Comparison of ENCODE assay signal across 15 cellular contexts in the genomic region with DNA sequence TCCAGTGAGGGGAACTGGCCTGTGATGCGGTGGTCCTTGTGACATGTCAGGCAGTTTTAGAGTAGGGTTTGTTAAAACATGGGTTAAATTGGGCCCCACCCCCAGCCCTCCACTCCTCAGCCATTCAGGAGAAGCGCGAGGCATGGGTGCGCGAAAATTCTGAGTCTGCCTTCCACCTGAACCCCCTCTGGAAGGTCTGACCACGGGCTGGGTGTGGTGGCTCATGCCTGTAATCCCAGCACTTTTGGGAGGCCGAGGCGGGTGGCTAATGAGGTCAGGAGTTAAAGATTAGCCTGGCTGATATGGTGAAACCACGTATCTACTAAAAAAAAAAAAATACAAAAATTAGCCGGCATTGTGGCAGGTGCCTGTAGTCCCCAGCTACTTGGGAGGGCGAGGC. TPM values are rescaled to one million over a fixed set of nuclear protein-coding genes. Genes with fewer than 3 reads are reported as not detected.
DNase-seq lines count a peak whose midpoint lies in the region; ATAC-seq and TF ChIP-seq lines count a peak whose summit lies in the region.
"Had no signal": no experiment of that assay in that cellular context is flagged by ENCODE, and none has a peak within 500 bp of the region (broad histone marks: within the 10 kb centered on the region; RNA-seq: fewer than 3 reads in every experiment).

No MANE protein-coding gene starts in this region.

- H3K36me3 Mint-ChIP-seq in GM23338 (ENCODE audit: low read depth) = peaks cover 27% of the 10 kb centered on the region
- peaks cover 52% of the 10 kb centered on the region for H3K36me3 Mint-ChIP-seq in brain
- peaks cover 14% of the 10 kb centered on the region for H3K36me3 Mint-ChIP-seq in T-helper 2 cell treated with Interferon-gamma antibody and Interleukin-4, amounts not matched to agents 5 μg/mL and 100 μg/mL, for 36 hours (ENCODE audit: low read depth)
- H3K36me3 Mint-ChIP-seq: immature natural killer cell had no signal

- DNase-seq in GM23338 (ENCODE audit: low spot score) = no peak
- peak; percentile 45 for DNase-seq in kidney tubule cell (ENCODE audit: low spot score)
- no peak for DNase-seq in NCI-H2081 (lab: John Stamatoyannopoulos, UW)
- DNase-seq in activated CD4-positive, alpha-beta T cell treated with anti-CD3 and anti-CD28 coated beads, Interleukin-2, amount 50 U/mL, for 4 hours = no peak
- no peak for DNase-seq in hepatic stellate cell (ENCODE audit: low spot score)
- no peak for DNase-seq in T-helper 2 cell treated with Interferon-gamma antibody and Interleukin-4, amounts not matched to agents 5 μg/mL and 100 μg/mL, for 36 hours (ENCODE audit: low spot score)
- DNase-seq: activated CD4-positive, CD25-positive, alpha-beta regulatory T cell treated with anti-CD3 and anti-CD28 coated beads, Interleukin-2, amount 50 U/mL, for 72 hours; activated naive CD4-positive, alpha-beta T cell; CD8-positive, alpha-beta memory T cell; effector CD8-positive, alpha-beta T cell; immature natural killer cell; NCI-H526 had no signal

- H2AFZ ChIP-seq in GM23338 = no peak overlapping the region

- H3K27me3 ChIP-seq in GM23338 (ENCODE audit: insufficient read depth) = no peaks in the 10 kb centered on the region
- no peaks in the 10 kb centered on the region for H3K27me3 ChIP-seq in skeletal muscle satellite cell (ENCODE audit: control insufficient read depth, insufficient read depth, low read length)

- H3K4me2 ChIP-seq in GM23338 (peak overlapping the region; percentile 28; the same call in 1 of the 2 replicates), skeletal muscle satellite cell (ENCODE audit: low read length) (peak overlapping the region; percentile 50)

- peak overlapping the region; percentile 36 for H3K9ac ChIP-seq in skeletal muscle satellite cell (ENCODE audit: low read depth, low read length)

- H3K9me2 ChIP-seq in GM23338 (ENCODE audit: insufficient read depth) = no peaks in the 10 kb centered on the region

- peak overlapping the region; percentile 56; the same call in 1 of the 3 replicates for H3K4me3 Mint-ChIP-seq in GM23338
- peak overlapping the region in 1 of 5 experiments; percentile 56 for H3K4me3 Mint-ChIP-seq in brain
- H3K4me3 Mint-ChIP-seq in T-helper 2 cell treated with Interferon-gamma antibody and Interleukin-4, amounts not matched to agents 5 μg/mL and 100 μg/mL, for 36 hours = no peak overlapping the region
- H3K4me3 Mint-ChIP-seq: immature natural killer cell had no signal

- peak overlapping the region; percentile 97 for H3K27ac Mint-ChIP-seq in GM23338
- peak overlapping the region; percentile 50 to 94 (median 92) for H3K27ac Mint-ChIP-seq in brain
- no peak overlapping the region for H3K27ac Mint-ChIP-seq in T-helper 2 cell treated with Interferon-gamma antibody and Interleukin-4, amounts not matched to agents 5 μg/mL and 100 μg/mL, for 36 hours

- H3K9me3 Mint-ChIP-seq in GM23338 (peaks cover 7% of the 10 kb centered on the region; the same call in 2 of the 3 replicates), brain (peaks cover 0 to 19% (median 0%) of the 10 kb centered on the region in 5 experiments)
- H3K9me3 Mint-ChIP-seq in T-helper 2 cell treated with Interferon-gamma antibody and Interleukin-4, amounts not matched to agents 5 μg/mL and 100 μg/mL, for 36 hours = no peaks in the 10 kb centered on the region
- H3K9me3 Mint-ChIP-seq: CD8-positive, alpha-beta memory T cell; immature natural killer cell had no signal

- H3K36me3 ChIP-seq in GM23338 (ENCODE audit: insufficient read depth) (no peaks in the 10 kb centered on the region; the same call in 1 of the 2 replicates), skeletal muscle satellite cell (ENCODE audit: insufficient read depth, low read length) (peaks cover 18% of the 10 kb centered on the region)

- H3K4me1 Mint-ChIP-seq in GM23338 = peaks cover 51% of the 10 kb centered on the region
- H3K4me1 Mint-ChIP-seq in brain = peaks cover 43% of the 10 kb centered on the region
- H3K4me1 Mint-ChIP-seq in T-helper 2 cell treated with Interferon-gamma antibody and Interleukin-4, amounts not matched to agents 5 μg/mL and 100 μg/mL, for 36 hours (ENCODE audit: low read depth) = peaks cover 22% of the 10 kb centered on the region

- H3K4me3 ChIP-seq in GM23338 (peak overlapping the region; percentile 22; the same call in 1 of the 2 replicates), skeletal muscle satellite cell (ENCODE audit: low read length) (no peak overlapping the region)
- H3K4me3 ChIP-seq: psoas muscle had no signal

- peaks cover 69% of the 10 kb centered on the region for H3K79me2 ChIP-seq in GM23338 (replicated peaks; ENCODE audit: insufficient read depth)

- 0 out of 2 replicates have a peak, but pooled peaks cover 21% of the 10 kb centered on the region for H3F3A ChIP-seq in GM23338 (replicated peaks; ENCODE audit: low read depth)

- peak overlapping the region; percentile 97 for H3K27ac ChIP-seq in GM23338 (ENCODE audit: low read depth)

- no peak for ATAC-seq in GM23338

- H3K9me3 ChIP-seq in skeletal muscle satellite cell (replicated peaks; ENCODE audit: low read length) = no peaks in the 10 kb centered on the region
- H3K9me3 ChIP-seq: psoas muscle had no signal

- H3K4me1 ChIP-seq in GM23338 (ENCODE audit: insufficient read depth) = peaks cover 50% of the 10 kb centered on the region
- peaks cover 43% of the 10 kb centered on the region for H3K4me1 ChIP-seq in skeletal muscle satellite cell (ENCODE audit: control insufficient read depth, insufficient read depth, low read length)

- H4K20me1 ChIP-seq in GM23338 (replicated peaks; ENCODE audit: insufficient read depth) = peaks cover 2% of the 10 kb centered on the region

- TF ChIP-seq CTCF in GM23338 (conservative IDR thresholded peaks at IDR 0.05; ENCODE audit: low read depth in 2 of 2) (no peak), brain (conservative IDR thresholded peaks at IDR 0.05) (no peak)

- H3K27me3 Mint-ChIP-seq in GM23338 (ENCODE audit: insufficient read depth, low read depth, poor library complexity) (peaks cover 23% of the 10 kb centered on the region), brain (no peaks in the 10 kb centered on the region)
- H3K27me3 Mint-ChIP-seq in T-helper 2 cell treated with Interferon-gamma antibody and Interleukin-4, amounts not matched to agents 5 μg/mL and 100 μg/mL, for 36 hours (ENCODE audit: low read depth) = no peaks in the 10 kb centered on the region

TF ChIP-seq in GM23338, 12 proteins besides CTCF, POLR2A, EP300 and RAD21:
- TF ChIP-seq JUNB (IDR thresholded peaks at IDR 0.05; ENCODE audit: unreplicated experiment) (no peak), EZH2 (IDR thresholded peaks at IDR 0.05; ENCODE audit: low read depth, unreplicated experiment) (no peak), CREB1 (CRISPR knock-in tag; IDR thresholded peaks at IDR 0.05; ENCODE audit: low read depth) (no peak), ZNF331 (CRISPR knock-in tag; IDR thresholded peaks at IDR 0.05; ENCODE audit: low read depth) (no peak), ZNF114 (CRISPR knock-in tag; IDR thresholded peaks at IDR 0.05) (no peak), POLR2AphosphoS5 (IDR thresholded peaks at IDR 0.05; ENCODE audit: low read depth) (no peak)
- TF ChIP-seq, protein P1, sequence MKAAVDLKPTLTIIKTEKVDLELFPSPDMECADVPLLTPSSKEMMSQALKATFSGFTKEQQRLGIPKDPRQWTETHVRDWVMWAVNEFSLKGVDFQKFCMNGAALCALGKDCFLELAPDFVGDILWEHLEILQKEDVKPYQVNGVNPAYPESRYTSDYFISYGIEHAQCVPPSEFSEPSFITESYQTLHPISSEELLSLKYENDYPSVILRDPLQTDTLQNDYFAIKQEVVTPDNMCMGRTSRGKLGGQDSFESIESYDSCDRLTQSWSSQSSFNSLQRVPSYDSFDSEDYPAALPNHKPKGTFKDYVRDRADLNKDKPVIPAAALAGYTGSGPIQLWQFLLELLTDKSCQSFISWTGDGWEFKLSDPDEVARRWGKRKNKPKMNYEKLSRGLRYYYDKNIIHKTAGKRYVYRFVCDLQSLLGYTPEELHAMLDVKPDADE (IDR thresholded peaks at IDR 0.05) = no peak

RNA-seq across cellular contexts. Expression of a gene that starts 51.8 kb away (rescaled TPM):
- total RNA-seq in GM23338 (2014; rRNA removed; shearing (Covaris generic)) = 62.8 and 66.8 TPM in 2 replicates
- 9.3 and 10.4 TPM in 2 replicates for polyA plus RNA-seq in GM23338 (2016; fragmentation: Nextera tagmentation; extraction: Ambion mirVana)
- 48.5 TPM for polyA plus RNA-seq in brain (ENCODE audit: insufficient read depth, low read depth, low replicate concordance)
- 16.7 and 24.0 TPM in 2 replicates for total RNA-seq in skeletal muscle satellite cell (2012; rRNA removed)
